ENCODE assay signal across 8 cellular contexts in genomic region chr22:46058591-46059519, GRCh38.
A peak's percentile ranks its signal among the peaks of the same experiment; 100 is the strongest.
DNase-seq lines count a peak whose midpoint lies in the region; ATAC-seq and FAIRE-seq lines count a peak whose summit lies in the region.

No MANE protein-coding gene starts in this region.

- H3K4me1 Mint-ChIP-seq in activated CD8-positive, alpha-beta T cell treated with anti-CD3 and anti-CD28 coated beads, Interleukin-2, amount 10 ng/mL, durations not matched to agents 7 days and 5 days (ENCODE audit: low read depth): peaks cover 41% of the 10 kb centered on the region

- POLR2A ChIA-PET in activated CD8-positive, alpha-beta T cell treated with anti-CD3 and anti-CD28 coated beads, Interleukin-2, amount 10 ng/mL, durations not matched to agents 7 days and 5 days (lab: Charles Lee): interaction anchor here (1.5 to 1.8 kb wide), 2 partner anchors 12 to 14 kb away, joined by 3 to 6 read pairs; no protein-coding TSS in a partner anchor

- H3K4me3 Mint-ChIP-seq in activated CD8-positive, alpha-beta T cell treated with anti-CD3 and anti-CD28 coated beads, Interleukin-2, amount 10 ng/mL, durations not matched to agents 7 days and 5 days: peak overlapping the region; percentile 43

- WGBS in small intestine, 3 donors: 71 to 88% (median 85%) methylated on average over 25 of the region's 25 CpGs

- peaks cover 2% of the 10 kb centered on the region for H3K36me3 Mint-ChIP-seq in activated CD8-positive, alpha-beta T cell treated with anti-CD3 and anti-CD28 coated beads, Interleukin-2, amount 10 ng/mL, durations not matched to agents 7 days and 5 days (ENCODE audit: low read depth)

- H3K27ac Mint-ChIP-seq in activated CD8-positive, alpha-beta T cell treated with anti-CD3 and anti-CD28 coated beads, Interleukin-2, amount 10 ng/mL, durations not matched to agents 7 days and 5 days: peak overlapping the region; percentile 78

- intact Hi-C loops in Right ventricle myocardium superior (cut with DNase I): no loop called here

- H3K27ac ChIP-seq in small intestine (ENCODE audit: low read depth in 1 of 2, low read length in 1 of 2): peak overlapping the region; percentile 25 to 65

- FAIRE-seq in small intestine (lab: Jason Lieb, UNC): no peak

- no peaks in the 10 kb centered on the region for H3K27me3 Mint-ChIP-seq in activated CD8-positive, alpha-beta T cell treated with anti-CD3 and anti-CD28 coated beads, Interleukin-2, amount 10 ng/mL, durations not matched to agents 7 days and 5 days (ENCODE audit: low read depth)

- DNase-seq in HT-29 (ENCODE audit: low spot score) (peak; percentile 8), Right ventricle myocardium superior (peak; percentile 45), small intestine (no peak), retina (no peak), NCI-H226 (no peak), iPS-NIHi7 (ENCODE audit: extremely low spot score) (no peak)
- DNase-seq in activated CD8-positive, alpha-beta T cell treated with anti-CD3 and anti-CD28 coated beads, Interleukin-2, amount 10 ng/mL, durations not matched to agents 7 days and 5 days: no peak
- DNase-seq in stimulated activated naive CD4-positive, alpha-beta T cell (lab: John Stamatoyannopoulos, UW): no peak

- H3K27me3 ChIP-seq in small intestine (ENCODE audit: control insufficient read depth in 2 of 2, insufficient read depth in 2 of 2, low read length in 2 of 2): no peaks in the 10 kb centered on the region

- no peak overlapping the region for H3K4me3 ChIP-seq in small intestine (ENCODE audit: low read depth in 1 of 2, low read length in 2 of 2)

- H3K9me3 Mint-ChIP-seq in activated CD8-positive, alpha-beta T cell treated with anti-CD3 and anti-CD28 coated beads, Interleukin-2, amount 10 ng/mL, durations not matched to agents 7 days and 5 days (ENCODE audit: insufficient read depth): no peaks in the 10 kb centered on the region

- H3K4me1 ChIP-seq in small intestine (ENCODE audit: control insufficient read depth in 2 of 2, insufficient read depth in 1 of 2, low read depth in 1 of 2, low read length in 1 of 2): peaks cover 5 to 8% of the 10 kb centered on the region in 2 donors

- no peak for ATAC-seq in activated CD8-positive, alpha-beta T cell treated with anti-CD3 and anti-CD28 coated beads, Interleukin-2, amount 10 ng/mL, durations not matched to agents 7 days and 5 days
- ATAC-seq in Right ventricle myocardium superior (ENCODE audit: poor library complexity): no peak

- H3K36me3 ChIP-seq in small intestine (ENCODE audit: control insufficient read depth in 2 of 2, insufficient read depth in 2 of 2, low read length in 2 of 2): no peaks in the 10 kb centered on the region

- CTCF ChIA-PET in activated CD8-positive, alpha-beta T cell treated with anti-CD3 and anti-CD28 coated beads, Interleukin-2, amount 10 ng/mL, durations not matched to agents 7 days and 5 days (lab: Charles Lee): interaction anchor here (1.0 to 2.1 kb wide), 2 partner anchors 53 to 64 kb away, joined by 3 to 12 read pairs; no protein-coding TSS in a partner anchor

- no peaks in the 10 kb centered on the region for H3K9me3 ChIP-seq in small intestine (ENCODE audit: control insufficient read depth, low read depth)

Comparison
In these comparisons a context has a peak if more than half of its experiments do, and no peak if none do; other contexts are left out.
1. DNase-seq: peak in HT-29 (single experiment) and Right ventricle myocardium superior (single experiment); none in activated CD8-positive, alpha-beta T cell treated with anti-CD3 and anti-CD28 coated beads, Interleukin-2, amount 10 ng/mL, durations not matched to agents 7 days and 5 days (single experiment), small intestine (single experiment), retina (single experiment), stimulated activated naive CD4-positive, alpha-beta T cell (0 of 6), NCI-H226 (single experiment) and iPS-NIHi7 (single experiment).